6 cellular contexts compared by ENCODE assay signal in the genomic region with DNA sequence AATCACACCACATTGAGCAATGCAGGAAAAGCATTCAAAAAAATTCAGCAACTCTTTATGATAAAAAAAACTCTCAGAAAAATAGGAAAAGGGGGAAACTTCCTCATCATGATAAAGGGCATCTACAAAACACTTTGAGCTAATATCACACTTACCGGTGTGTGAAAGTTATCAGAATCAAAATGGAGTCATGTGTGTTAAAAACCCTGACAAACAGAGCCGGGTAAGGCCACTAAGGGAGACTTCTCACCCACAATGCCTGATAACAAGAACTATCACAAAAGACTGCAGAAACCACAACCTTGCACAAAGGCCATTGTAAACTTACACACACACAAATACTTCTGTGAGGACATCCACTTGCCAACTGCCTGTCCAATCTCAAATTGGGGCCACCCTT.
"Had no signal": no experiment of that assay in that cellular context is flagged by ENCODE, and none has a peak within 500 bp of the region (broad histone marks: within the 10 kb centered on the region; RNA-seq: fewer than 3 reads in every experiment).

No MANE protein-coding gene starts in this region.

- H3K36me3 Mint-ChIP-seq: IgD-negative memory B cell had no signal

- H3K27ac Mint-ChIP-seq: IgD-negative memory B cell had no signal

- ATAC-seq: HepG2, K562 had no signal

- H3K4me3 Mint-ChIP-seq: IgD-negative memory B cell had no signal

- DNase-seq: IMR-90, KBM-7, KG1 had no signal
